In genomic region chr3:18302517-18302916, GRCh38 we compare ENCODE assay signal across 18 cellular contexts.
DNase-seq lines count a peak whose midpoint lies in the region; TF ChIP-seq lines count a peak whose summit lies in the region.
"Had no signal": no experiment of that assay in that cellular context is flagged by ENCODE, and none has a peak within 500 bp of the region (broad histone marks: within the 10 kb centered on the region; RNA-seq: fewer than 3 reads in every experiment).

No MANE protein-coding gene starts in this region.

- DNase-seq in DMS53 (lab: John Stamatoyannopoulos, UW) (peak; percentile 0), DMS53 treated with DMSO at 0.1 percent for 48 hours (lab: John Stamatoyannopoulos, UW; ENCODE audit: unreplicated experiment) (no peak), LHCN-M2 (ENCODE audit: low read depth) (peak; percentile 24), epithelial cell of esophagus (ENCODE audit: low read depth) (peak; percentile 88), myocyte (ENCODE audit: low read depth) (peak; percentile 11), NCI-H748 (lab: John Stamatoyannopoulos, UW; ENCODE audit: unreplicated experiment) (no peak), HK-2 (ENCODE audit: unreplicated experiment) (no peak)
- DNase-seq in activated CD4-positive, alpha-beta T cell treated with anti-CD3 and anti-CD28 coated beads, Interleukin-2, amount 50 U/mL, for 4 hours, result no peak
- DNase-seq: 8988T; activated B cell treated with CpG ODN at 0.5 μM for 24 hours; CD4-positive, CD25-positive, alpha-beta regulatory T cell; effector memory CD4-positive, alpha-beta T cell; MG63; nephron progenitor cell; stimulated activated naive CD4-positive, alpha-beta T cell treated with Interleukin-2 at 50 U/mL for 16 hours; T-cell; upper lobe of right lung had no signal

- no peak overlapping the region for H3K4me3 ChIP-seq in epithelial cell of esophagus (ENCODE audit: low read length)
- H3K4me3 ChIP-seq: GM12878, MG63, upper lobe of right lung had no signal

- TF ChIP-seq CTCF in epithelial cell of esophagus (IDR thresholded peaks at IDR 0.05; ENCODE audit: insufficient read depth, low read depth, low read length, missing control alignments), result no peak

Comparison
In these comparisons a context has a peak if more than half of its experiments do, and no peak if none do; other contexts are left out.
1. DNase-seq: peak in DMS53 (single experiment), LHCN-M2 (single experiment), epithelial cell of esophagus (single experiment) and myocyte (single experiment); none in DMS53 treated with DMSO at 0.1 percent for 48 hours (single experiment), NCI-H748 (single experiment), activated CD4-positive, alpha-beta T cell treated with anti-CD3 and anti-CD28 coated beads, Interleukin-2, amount 50 U/mL, for 4 hours (0 of 2) and HK-2 (single experiment).